Comparison of ENCODE assay signal across 13 cellular contexts in genomic region chr17:31902693-31903092, GRCh38. TPM values are rescaled to one million over a fixed set of nuclear protein-coding genes. Genes with fewer than 3 reads are reported as not detected.
DNase-seq lines count a peak whose midpoint lies in the region; ATAC-seq, FAIRE-seq and TF ChIP-seq lines count a peak whose summit lies in the region.
"Had no signal": no experiment of that assay in that cellular context is flagged by ENCODE, and none has a peak within 500 bp of the region (broad histone marks: within the 10 kb centered on the region; RNA-seq: fewer than 3 reads in every experiment).

No MANE protein-coding gene starts in this region.

- no TSS peak for BruUV-seq in PC-9 (replicated peaks; lab: Mats Ljungman, UMichigan)

- TF ChIP-seq CTCF in GM12864 (IDR thresholded peaks at IDR 0.05; ENCODE audit: low read depth, low read length, missing control alignments) (no peak), PC-9 (conservative IDR thresholded peaks at IDR 0.05) (no peak), keratinocyte (optimal IDR thresholded peaks at IDR 0.05 in 1 of 3, IDR thresholded peaks at IDR 0.05 in 1 of 3, conservative IDR thresholded peaks at IDR 0.05 in 1 of 3; ENCODE audit: extremely low read depth in 1 of 3, insufficient read depth in 2 of 3, low read length in 3 of 3) (no peak), lower leg skin (IDR thresholded peaks at IDR 0.05) (no peak)

- POLR2A ChIA-PET in PC-9 (lab: Charles Lee; ENCODE audit: unreplicated experiment), result no interaction called here

- CTCF ChIA-PET in PC-9 (lab: Charles Lee), result interaction anchor here (2.4 kb wide), 1 partner anchor 10 kb away, joined by 7 read pairs; no protein-coding TSS in a partner anchor

- no peak for FAIRE-seq in keratinocyte (lab: Jason Lieb, UNC)

- H3K4me2 ChIP-seq in PC-9 (no peak overlapping the region), keratinocyte (ENCODE audit: control insufficient read depth, extremely low read depth, insufficient read depth, low read depth, low read length) (no peak overlapping the region)

- 71 to 79% methylated on average over 2 of the region's 2 CpGs for WGBS in lower leg skin, 2 donors

- H3K4me3 ChIP-seq in GM12864 (ENCODE audit: low read depth, low read length) (no peak overlapping the region), PC-9 (no peak overlapping the region), keratinocyte (ENCODE audit: control insufficient read depth in 2 of 3, extremely low read depth in 1 of 3, insufficient read depth in 2 of 3, low read depth in 1 of 3, low read length in 3 of 3) (no peak overlapping the region), lower leg skin (ENCODE audit: low read depth, poor library complexity, severe bottlenecking) (no peak overlapping the region)
- H3K4me3 ChIP-seq: lung had no signal

- H3K36me3 ChIP-seq in PC-9 (ENCODE audit: low read depth) (0 out of 2 replicates have a peak, but pooled peaks cover 10% of the 10 kb centered on the region), keratinocyte (ENCODE audit: control insufficient read depth in 2 of 2, extremely low read depth in 1 of 2, insufficient read depth in 2 of 2, low read length in 2 of 2) (peaks cover 11% of the 10 kb centered on the region in 2 experiments)

- H3K27me3 ChIP-seq in PC-9 (ENCODE audit: insufficient read depth, low read depth) (no peaks in the 10 kb centered on the region), keratinocyte (ENCODE audit: control insufficient read depth, extremely low read depth, insufficient read depth, low read length) (no peaks in the 10 kb centered on the region)

- DNase-seq in GM12864 (ENCODE audit: low read depth) (peak; percentile 44), PC-9 (no peak), keratinocyte (ENCODE audit: low read depth, low spot score) (no peak), lower leg skin (ENCODE audit: low spot score in 2 of 2) (no peak), globus pallidus (ENCODE audit: low spot score) (no peak), SKM-1 (lab: John Stamatoyannopoulos, UW; ENCODE audit: unreplicated experiment) (no peak)
- DNase-seq: activated CD4-positive, alpha-beta T cell treated with anti-CD3 and anti-CD28 coated beads for 48 hours; activated gamma-delta T cell; naive thymus-derived CD8-positive, alpha-beta T cell; NCI-H2029 treated with DMSO at 0.1 percent for 48 hours; NCI-H526 treated with DMSO at 0.1 percent for 48 hours had no signal

- no peak overlapping the region for H3K9ac ChIP-seq in keratinocyte (ENCODE audit: control insufficient read depth, extremely low read depth, insufficient read depth, low read length)

- dilution Hi-C loops in keratinocyte (cut with MboI; ENCODE audit: extremely low pct_ligation_motif_present, low sequenced_read_pairs), result no loop called here

- no peak for TF ChIP-seq POLR2A in lower leg skin (IDR thresholded peaks at IDR 0.05)

- intact Hi-C loops in PC-9 (cut with micrococcal nuclease; ENCODE audit: unreplicated experiment) (no loop called here), lower leg skin (cut with DNase I; ENCODE audit: low total_unique reads) (no loop called here)

- peaks cover 28% of the 10 kb centered on the region for H3K79me2 ChIP-seq in PC-9 (ENCODE audit: low read depth)
- H3K79me2 ChIP-seq in keratinocyte (ENCODE audit: control insufficient read depth, insufficient read depth, low read length), result peaks cover 29% of the 10 kb centered on the region

- peak; percentile 38 for ATAC-seq in GM18870 (IDR thresholded peaks at IDR 0.05; ENCODE audit: unreplicated experiment)
- ATAC-seq: naive thymus-derived CD8-positive, alpha-beta T cell had no signal

- H3K9me3 ChIP-seq in PC-9 (ENCODE audit: insufficient read depth, low read depth), result no peaks in the 10 kb centered on the region
- H3K9me3 ChIP-seq in keratinocyte (ENCODE audit: control insufficient read depth, low read depth, low read length), result no peaks in the 10 kb centered on the region

- H4K20me1 ChIP-seq in PC-9 (ENCODE audit: insufficient read depth), result no peaks in the 10 kb centered on the region
- no peaks in the 10 kb centered on the region for H4K20me1 ChIP-seq in keratinocyte (ENCODE audit: control insufficient read depth, extremely low read depth, insufficient read depth, low read length)

- H3K9me1 ChIP-seq in keratinocyte (ENCODE audit: control insufficient read depth, extremely low read depth, insufficient read depth, low read length), result no peaks in the 10 kb centered on the region

- H2AFZ ChIP-seq in PC-9 (peak overlapping the region; percentile 68), keratinocyte (ENCODE audit: control insufficient read depth, low read length) (peak overlapping the region; percentile 85)

- no peaks in the 10 kb centered on the region for H3K9me2 ChIP-seq in PC-9 (ENCODE audit: insufficient read depth)

- H3K4me1 ChIP-seq in PC-9 (replicated peaks; ENCODE audit: insufficient read depth), result peaks cover 8% of the 10 kb centered on the region; the same call in 1 of the 2 replicates
- H3K4me1 ChIP-seq in keratinocyte (ENCODE audit: control insufficient read depth, extremely low read depth, insufficient read depth, low read length), result peaks cover 4% of the 10 kb centered on the region

- no peak overlapping the region for H3K27ac ChIP-seq in PC-9
- no peak overlapping the region for H3K27ac ChIP-seq in keratinocyte (ENCODE audit: control insufficient read depth, insufficient read depth, low read length)

- peaks cover 8% of the 10 kb centered on the region; the same call in 1 of the 2 replicates for H3F3A ChIP-seq in PC-9 (ENCODE audit: insufficient read depth, low read depth)

RNA-seq across cellular contexts. Expression of gene UTP6, which starts 1.2 kb away (rescaled TPM):
- total RNA-seq in PC-9 (2021) (55.2 and 67.8 TPM in 2 replicates), lower leg skin (10 to 100 TPM; 21.4 to 38.9 (median 24.7) TPM)
- 32.5 to 82.9 TPM (median 35.8 TPM) in 3 replicates for polyA plus RNA-seq in keratinocyte
- polyA plus RNA-seq in keratinocyte (2011; ENCODE audit: low read depth), result 132 TPM
- polyA plus RNA-seq in keratinocyte (2011; cell fraction: cytosol; rRNA removed), result 21.8 and 42.7 TPM in 2 replicates
- polyA plus RNA-seq in keratinocyte (2011; cell fraction: nucleus; rRNA removed), result 53.5 and 82.2 TPM in 2 replicates
- polyA plus RNA-seq in keratinocyte (2012; ENCODE audit: low replicate concordance), result 54.6 and 72.7 TPM in 2 replicates
- polyA minus RNA-seq in keratinocyte, result 3.0 to 29.2 TPM (median 8.6 TPM) in 3 replicates
- 10.7 TPM for polyA minus RNA-seq in keratinocyte (2011; cell fraction: cytosol; rRNA and poly(A)+ RNA removed)
- polyA minus RNA-seq in keratinocyte (2011; cell fraction: nucleus; rRNA and poly(A)+ RNA removed), result 10.0 and 25.0 TPM in 2 replicates

RNA-seq across cellular contexts. Expression of gene SUZ12, which starts 34.1 kb away (rescaled TPM):
- 20.1 and 27.0 TPM in 2 replicates for total RNA-seq in PC-9 (2021)
- polyA plus RNA-seq in keratinocyte, result 10.4 to 20.8 TPM (median 12.9 TPM) in 3 replicates
- polyA plus RNA-seq in keratinocyte (2011; ENCODE audit: low read depth), result 47.6 TPM
- polyA plus RNA-seq in keratinocyte (2011; cell fraction: cytosol; rRNA removed), result 9.2 and 18.3 TPM in 2 replicates
- 13.6 and 18.8 TPM in 2 replicates for polyA plus RNA-seq in keratinocyte (2011; cell fraction: nucleus; rRNA removed)
- polyA plus RNA-seq in keratinocyte (2012; ENCODE audit: low replicate concordance), result 12.3 and 15.2 TPM in 2 replicates
- polyA minus RNA-seq in keratinocyte, result 1.4 to 15.9 TPM (median 6.9 TPM) in 3 replicates
- 9.0 TPM for polyA minus RNA-seq in keratinocyte (2011; cell fraction: cytosol; rRNA and poly(A)+ RNA removed)
- polyA minus RNA-seq in keratinocyte (2011; cell fraction: nucleus; rRNA and poly(A)+ RNA removed), result 7.7 and 16.1 TPM in 2 replicates
- total RNA-seq in lower leg skin, result 10 to 100 TPM; 14.1 to 15.9 (median 14.4) TPM

RNA-seq across cellular contexts. Expression of gene COPRS, which starts 43.6 kb away (rescaled TPM):
- total RNA-seq in PC-9 (2021), result 48.3 and 56.8 TPM in 2 replicates
- 19.2 to 41.3 TPM (median 30.3 TPM) in 3 replicates for polyA plus RNA-seq in keratinocyte
- 51.9 TPM for polyA plus RNA-seq in keratinocyte (2011; ENCODE audit: low read depth)
- polyA plus RNA-seq in keratinocyte (2011; cell fraction: cytosol; rRNA removed), result 36.2 and 38.9 TPM in 2 replicates
- 13.9 and 14.8 TPM in 2 replicates for polyA plus RNA-seq in keratinocyte (2011; cell fraction: nucleus; rRNA removed)
- 31.9 and 38.4 TPM in 2 replicates for polyA plus RNA-seq in keratinocyte (2012; ENCODE audit: low replicate concordance)
- polyA minus RNA-seq in keratinocyte, result 8.0 to 26.7 TPM (median 19.1 TPM) in 3 replicates
- polyA minus RNA-seq in keratinocyte (2011; cell fraction: cytosol; rRNA and poly(A)+ RNA removed), result 22.8 TPM
- 2.6 and 4.1 TPM in 2 replicates for polyA minus RNA-seq in keratinocyte (2011; cell fraction: nucleus; rRNA and poly(A)+ RNA removed)
- 10 to 100 TPM; 49.3 to 56.8 (median 50.4) TPM for total RNA-seq in lower leg skin
